6 cellular contexts compared by ENCODE assay signal in the genomic region with DNA sequence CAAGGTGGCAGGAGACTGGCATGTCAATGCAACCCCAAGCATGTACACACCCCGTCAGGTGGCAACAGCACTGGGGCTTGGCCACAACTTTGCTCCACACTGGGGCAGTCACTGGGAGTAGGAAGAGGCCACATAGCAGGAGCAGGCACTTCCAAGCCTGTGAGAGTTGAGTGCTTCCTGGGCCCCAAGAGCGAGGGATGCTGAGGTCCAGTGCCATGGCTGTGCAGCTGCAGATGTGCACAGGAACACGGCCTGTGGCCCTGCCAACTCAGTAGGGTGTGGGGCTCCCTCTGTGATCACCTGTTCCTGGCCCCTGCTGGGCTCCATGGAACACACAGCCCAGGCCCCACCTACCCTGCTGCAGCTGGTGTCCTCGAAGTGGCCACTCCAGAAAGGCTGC.
"Had no signal": no experiment of that assay in that cellular context is flagged by ENCODE, and none has a peak within 500 bp of the region (broad histone marks: within the 10 kb centered on the region; RNA-seq: fewer than 3 reads in every experiment).

No MANE protein-coding gene starts in this region.

- H3K4me3 ChIP-seq: GM23338, HAP-1 had no signal

- H3K27ac ChIP-seq: HL-60 had no signal

- DNase-seq: H7, HFFc6 had no signal

- H3K9me3 ChIP-seq: HAP-1 had no signal

- H2AFZ ChIP-seq: GM23338 had no signal

- FAIRE-seq: HepG2 had no signal

- H3K36me3 ChIP-seq: HAP-1 had no signal

- H3K4me2 ChIP-seq: GM23338 had no signal
